1 cellular context compared by ENCODE assay signal in the genomic region with DNA sequence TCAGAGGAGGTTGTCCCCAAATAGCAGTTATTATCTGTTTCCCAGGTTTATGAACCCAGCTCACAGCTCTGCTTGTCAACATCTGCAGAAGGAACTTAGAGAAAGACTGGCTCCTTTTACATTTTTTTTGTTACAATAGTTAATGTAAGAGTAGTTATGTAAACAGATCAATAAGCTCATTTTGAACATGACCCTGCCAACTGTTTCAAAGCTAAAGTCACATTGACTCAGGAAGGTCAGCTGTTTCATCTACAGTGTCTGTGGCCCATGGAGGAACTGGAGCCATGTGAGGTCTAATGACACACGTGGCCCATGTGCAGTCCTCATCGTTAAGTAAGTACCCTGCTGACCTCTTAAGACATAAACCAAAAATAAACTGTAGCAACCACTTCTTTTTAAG.
TF ChIP-seq lines count a peak whose summit lies in the region.

No MANE protein-coding gene starts in this region.

TF ChIP-seq in HepG2, 621 proteins besides CTCF, POLR2A, EP300 and RAD21 (continued from another document and continues in another):
- TF ChIP-seq, protein P1, sequence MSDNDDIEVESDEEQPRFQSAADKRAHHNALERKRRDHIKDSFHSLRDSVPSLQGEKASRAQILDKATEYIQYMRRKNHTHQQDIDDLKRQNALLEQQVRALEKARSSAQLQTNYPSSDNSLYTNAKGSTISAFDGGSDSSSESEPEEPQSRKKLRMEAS (IDR thresholded peaks at IDR 0.05), result peak; percentile 74
- TF ChIP-seq ZKSCAN5 (CRISPR knock-in tag; IDR thresholded peaks at IDR 0.05) (no peak), HHEX (CRISPR knock-in tag; IDR thresholded peaks at IDR 0.05) (peak; percentile 32; the same call in 1 of the 2 replicates), HNRNPL (IDR thresholded peaks at IDR 0.05; ENCODE audit: low read depth, low read length) (no peak), HNF4A (CRISPR knock-in tag; IDR thresholded peaks at IDR 0.05) (peak; percentile 47), HMG20A (CRISPR knock-in tag; IDR thresholded peaks at IDR 0.05; ENCODE audit: borderline replicate concordance) (peak; percentile 73), ZNF703 (CRISPR knock-in tag; IDR thresholded peaks at IDR 0.05; ENCODE audit: borderline replicate concordance) (no peak), ZNF746 (CRISPR knock-in tag; IDR thresholded peaks at IDR 0.05) (no peak), SMAD3 (CRISPR knock-in tag; IDR thresholded peaks at IDR 0.05) (0 out of 2 replicates have a peak, but pooled peaks have one; percentile 51), KLF16 (CRISPR knock-in tag; IDR thresholded peaks at IDR 0.05) (peak in 1 of 2 experiments; percentile 34; a peak in 1 of 4 replicates), NR2F6 (IDR thresholded peaks at IDR 0.05) (peak; percentile 82), NR2F6 (CRISPR knock-in tag; IDR thresholded peaks at IDR 0.05) (peak; percentile 78), ZNF24 (IDR thresholded peaks at IDR 0.05) (no peak), SALL1 (CRISPR knock-in tag; IDR thresholded peaks at IDR 0.05) (peak; percentile 74), ELF3 (CRISPR knock-in tag; IDR thresholded peaks at IDR 0.05) (0 out of 2 replicates have a peak, but pooled peaks have one; percentile 27), ZNF567 (CRISPR knock-in tag; IDR thresholded peaks at IDR 0.05; ENCODE audit: borderline replicate concordance) (no peak), SKI (IDR thresholded peaks at IDR 0.05; ENCODE audit: partially characterized antibody) (peak; percentile 85), FOXK1 (CRISPR knock-in tag; IDR thresholded peaks at IDR 0.05; ENCODE audit: borderline replicate concordance, low read depth) (peak; percentile 19; the same call in 1 of the 2 replicates), ZNF124 (CRISPR knock-in tag; IDR thresholded peaks at IDR 0.05) (no peak), ARNTL (CRISPR knock-in tag; IDR thresholded peaks at IDR 0.05) (peak; percentile 96), GATAD2A (CRISPR knock-in tag; IDR thresholded peaks at IDR 0.05) (peak; percentile 83), TOE1 (CRISPR knock-in tag; IDR thresholded peaks at IDR 0.05) (no peak), ZNF331 (CRISPR knock-in tag; IDR thresholded peaks at IDR 0.05) (peak; percentile 40; the same call in 1 of the 2 replicates), POGZ (CRISPR knock-in tag; IDR thresholded peaks at IDR 0.05) (0 out of 2 replicates have a peak, but pooled peaks have one; percentile 15), SOX13 (IDR thresholded peaks at IDR 0.05) (no peak), SOX13 (CRISPR knock-in tag; conservative IDR thresholded peaks at IDR 0.05 in 1 of 2, IDR thresholded peaks at IDR 0.05 in 1 of 2) (peak in 1 of 2 experiments; percentile 68; a peak in 2 of 4 replicates)
- TF ChIP-seq, protein P2, sequence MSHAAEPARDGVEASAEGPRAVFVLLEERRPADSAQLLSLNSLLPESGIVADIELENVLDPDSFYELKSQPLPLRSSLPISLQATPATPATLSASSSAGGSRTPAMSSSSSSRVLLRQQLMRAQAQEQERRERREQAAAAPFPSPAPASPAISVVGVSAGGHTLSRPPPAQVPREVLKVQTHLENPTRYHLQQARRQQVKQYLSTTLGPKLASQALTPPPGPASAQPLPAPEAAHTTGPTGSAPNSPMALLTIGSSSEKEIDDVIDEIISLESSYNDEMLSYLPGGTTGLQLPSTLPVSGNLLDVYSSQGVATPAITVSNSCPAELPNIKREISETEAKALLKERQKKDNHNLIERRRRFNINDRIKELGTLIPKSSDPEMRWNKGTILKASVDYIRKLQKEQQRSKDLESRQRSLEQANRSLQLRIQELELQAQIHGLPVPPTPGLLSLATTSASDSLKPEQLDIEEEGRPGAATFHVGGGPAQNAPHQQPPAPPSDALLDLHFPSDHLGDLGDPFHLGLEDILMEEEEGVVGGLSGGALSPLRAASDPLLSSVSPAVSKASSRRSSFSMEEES (CRISPR knock-in tag; IDR thresholded peaks at IDR 0.05), result peak; percentile 33; the same call in 1 of the 2 replicates
- TF ChIP-seq, protein P3, sequence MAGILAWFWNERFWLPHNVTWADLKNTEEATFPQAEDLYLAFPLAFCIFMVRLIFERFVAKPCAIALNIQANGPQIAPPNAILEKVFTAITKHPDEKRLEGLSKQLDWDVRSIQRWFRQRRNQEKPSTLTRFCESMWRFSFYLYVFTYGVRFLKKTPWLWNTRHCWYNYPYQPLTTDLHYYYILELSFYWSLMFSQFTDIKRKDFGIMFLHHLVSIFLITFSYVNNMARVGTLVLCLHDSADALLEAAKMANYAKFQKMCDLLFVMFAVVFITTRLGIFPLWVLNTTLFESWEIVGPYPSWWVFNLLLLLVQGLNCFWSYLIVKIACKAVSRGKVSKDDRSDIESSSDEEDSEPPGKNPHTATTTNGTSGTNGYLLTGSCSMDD (CRISPR knock-in tag; IDR thresholded peaks at IDR 0.05), result no peak
- TF ChIP-seq, protein P4, sequence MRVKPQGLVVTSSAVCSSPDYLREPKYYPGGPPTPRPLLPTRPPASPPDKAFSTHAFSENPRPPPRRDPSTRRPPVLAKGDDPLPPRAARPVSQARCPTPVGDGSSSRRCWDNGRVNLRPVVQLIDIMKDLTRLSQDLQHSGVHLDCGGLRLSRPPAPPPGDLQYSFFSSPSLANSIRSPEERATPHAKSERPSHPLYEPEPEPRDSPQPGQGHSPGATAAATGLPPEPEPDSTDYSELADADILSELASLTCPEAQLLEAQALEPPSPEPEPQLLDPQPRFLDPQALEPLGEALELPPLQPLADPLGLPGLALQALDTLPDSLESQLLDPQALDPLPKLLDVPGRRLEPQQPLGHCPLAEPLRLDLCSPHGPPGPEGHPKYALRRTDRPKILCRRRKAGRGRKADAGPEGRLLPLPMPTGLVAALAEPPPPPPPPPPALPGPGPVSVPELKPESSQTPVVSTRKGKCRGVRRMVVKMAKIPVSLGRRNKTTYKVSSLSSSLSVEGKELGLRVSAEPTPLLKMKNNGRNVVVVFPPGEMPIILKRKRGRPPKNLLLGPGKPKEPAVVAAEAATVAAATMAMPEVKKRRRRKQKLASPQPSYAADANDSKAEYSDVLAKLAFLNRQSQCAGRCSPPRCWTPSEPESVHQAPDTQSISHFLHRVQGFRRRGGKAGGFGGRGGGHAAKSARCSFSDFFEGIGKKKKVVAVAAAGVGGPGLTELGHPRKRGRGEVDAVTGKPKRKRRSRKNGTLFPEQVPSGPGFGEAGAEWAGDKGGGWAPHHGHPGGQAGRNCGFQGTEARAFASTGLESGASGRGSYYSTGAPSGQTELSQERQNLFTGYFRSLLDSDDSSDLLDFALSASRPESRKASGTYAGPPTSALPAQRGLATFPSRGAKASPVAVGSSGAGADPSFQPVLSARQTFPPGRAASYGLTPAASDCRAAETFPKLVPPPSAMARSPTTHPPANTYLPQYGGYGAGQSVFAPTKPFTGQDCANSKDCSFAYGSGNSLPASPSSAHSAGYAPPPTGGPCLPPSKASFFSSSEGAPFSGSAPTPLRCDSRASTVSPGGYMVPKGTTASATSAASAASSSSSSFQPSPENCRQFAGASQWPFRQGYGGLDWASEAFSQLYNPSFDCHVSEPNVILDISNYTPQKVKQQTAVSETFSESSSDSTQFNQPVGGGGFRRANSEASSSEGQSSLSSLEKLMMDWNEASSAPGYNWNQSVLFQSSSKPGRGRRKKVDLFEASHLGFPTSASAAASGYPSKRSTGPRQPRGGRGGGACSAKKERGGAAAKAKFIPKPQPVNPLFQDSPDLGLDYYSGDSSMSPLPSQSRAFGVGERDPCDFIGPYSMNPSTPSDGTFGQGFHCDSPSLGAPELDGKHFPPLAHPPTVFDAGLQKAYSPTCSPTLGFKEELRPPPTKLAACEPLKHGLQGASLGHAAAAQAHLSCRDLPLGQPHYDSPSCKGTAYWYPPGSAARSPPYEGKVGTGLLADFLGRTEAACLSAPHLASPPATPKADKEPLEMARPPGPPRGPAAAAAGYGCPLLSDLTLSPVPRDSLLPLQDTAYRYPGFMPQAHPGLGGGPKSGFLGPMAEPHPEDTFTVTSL (CRISPR knock-in tag; IDR thresholded peaks at IDR 0.05; ENCODE audit: borderline replicate concordance), result peak; percentile 86; the same call in 1 of the 2 replicates
- TF ChIP-seq, protein P5, sequence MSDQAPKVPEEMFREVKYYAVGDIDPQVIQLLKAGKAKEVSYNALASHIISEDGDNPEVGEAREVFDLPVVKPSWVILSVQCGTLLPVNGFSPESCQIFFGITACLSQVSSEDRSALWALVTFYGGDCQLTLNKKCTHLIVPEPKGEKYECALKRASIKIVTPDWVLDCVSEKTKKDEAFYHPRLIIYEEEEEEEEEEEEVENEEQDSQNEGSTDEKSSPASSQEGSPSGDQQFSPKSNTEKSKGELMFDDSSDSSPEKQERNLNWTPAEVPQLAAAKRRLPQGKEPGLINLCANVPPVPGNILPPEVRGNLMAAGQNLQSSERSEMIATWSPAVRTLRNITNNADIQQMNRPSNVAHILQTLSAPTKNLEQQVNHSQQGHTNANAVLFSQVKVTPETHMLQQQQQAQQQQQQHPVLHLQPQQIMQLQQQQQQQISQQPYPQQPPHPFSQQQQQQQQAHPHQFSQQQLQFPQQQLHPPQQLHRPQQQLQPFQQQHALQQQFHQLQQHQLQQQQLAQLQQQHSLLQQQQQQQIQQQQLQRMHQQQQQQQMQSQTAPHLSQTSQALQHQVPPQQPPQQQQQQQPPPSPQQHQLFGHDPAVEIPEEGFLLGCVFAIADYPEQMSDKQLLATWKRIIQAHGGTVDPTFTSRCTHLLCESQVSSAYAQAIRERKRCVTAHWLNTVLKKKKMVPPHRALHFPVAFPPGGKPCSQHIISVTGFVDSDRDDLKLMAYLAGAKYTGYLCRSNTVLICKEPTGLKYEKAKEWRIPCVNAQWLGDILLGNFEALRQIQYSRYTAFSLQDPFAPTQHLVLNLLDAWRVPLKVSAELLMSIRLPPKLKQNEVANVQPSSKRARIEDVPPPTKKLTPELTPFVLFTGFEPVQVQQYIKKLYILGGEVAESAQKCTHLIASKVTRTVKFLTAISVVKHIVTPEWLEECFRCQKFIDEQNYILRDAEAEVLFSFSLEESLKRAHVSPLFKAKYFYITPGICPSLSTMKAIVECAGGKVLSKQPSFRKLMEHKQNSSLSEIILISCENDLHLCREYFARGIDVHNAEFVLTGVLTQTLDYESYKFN (CRISPR knock-in tag; conservative IDR thresholded peaks at IDR 0.05), result peak; percentile 57
- TF ChIP-seq, protein P6, sequence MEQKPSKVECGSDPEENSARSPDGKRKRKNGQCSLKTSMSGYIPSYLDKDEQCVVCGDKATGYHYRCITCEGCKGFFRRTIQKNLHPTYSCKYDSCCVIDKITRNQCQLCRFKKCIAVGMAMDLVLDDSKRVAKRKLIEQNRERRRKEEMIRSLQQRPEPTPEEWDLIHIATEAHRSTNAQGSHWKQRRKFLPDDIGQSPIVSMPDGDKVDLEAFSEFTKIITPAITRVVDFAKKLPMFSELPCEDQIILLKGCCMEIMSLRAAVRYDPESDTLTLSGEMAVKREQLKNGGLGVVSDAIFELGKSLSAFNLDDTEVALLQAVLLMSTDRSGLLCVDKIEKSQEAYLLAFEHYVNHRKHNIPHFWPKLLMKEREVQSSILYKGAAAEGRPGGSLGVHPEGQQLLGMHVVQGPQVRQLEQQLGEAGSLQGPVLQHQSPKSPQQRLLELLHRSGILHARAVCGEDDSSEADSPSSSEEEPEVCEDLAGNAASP (CRISPR knock-in tag; IDR thresholded peaks at IDR 0.05; ENCODE audit: borderline replicate concordance), result peak; percentile 53; the same call in 1 of the 2 replicates
- TF ChIP-seq, protein P7, sequence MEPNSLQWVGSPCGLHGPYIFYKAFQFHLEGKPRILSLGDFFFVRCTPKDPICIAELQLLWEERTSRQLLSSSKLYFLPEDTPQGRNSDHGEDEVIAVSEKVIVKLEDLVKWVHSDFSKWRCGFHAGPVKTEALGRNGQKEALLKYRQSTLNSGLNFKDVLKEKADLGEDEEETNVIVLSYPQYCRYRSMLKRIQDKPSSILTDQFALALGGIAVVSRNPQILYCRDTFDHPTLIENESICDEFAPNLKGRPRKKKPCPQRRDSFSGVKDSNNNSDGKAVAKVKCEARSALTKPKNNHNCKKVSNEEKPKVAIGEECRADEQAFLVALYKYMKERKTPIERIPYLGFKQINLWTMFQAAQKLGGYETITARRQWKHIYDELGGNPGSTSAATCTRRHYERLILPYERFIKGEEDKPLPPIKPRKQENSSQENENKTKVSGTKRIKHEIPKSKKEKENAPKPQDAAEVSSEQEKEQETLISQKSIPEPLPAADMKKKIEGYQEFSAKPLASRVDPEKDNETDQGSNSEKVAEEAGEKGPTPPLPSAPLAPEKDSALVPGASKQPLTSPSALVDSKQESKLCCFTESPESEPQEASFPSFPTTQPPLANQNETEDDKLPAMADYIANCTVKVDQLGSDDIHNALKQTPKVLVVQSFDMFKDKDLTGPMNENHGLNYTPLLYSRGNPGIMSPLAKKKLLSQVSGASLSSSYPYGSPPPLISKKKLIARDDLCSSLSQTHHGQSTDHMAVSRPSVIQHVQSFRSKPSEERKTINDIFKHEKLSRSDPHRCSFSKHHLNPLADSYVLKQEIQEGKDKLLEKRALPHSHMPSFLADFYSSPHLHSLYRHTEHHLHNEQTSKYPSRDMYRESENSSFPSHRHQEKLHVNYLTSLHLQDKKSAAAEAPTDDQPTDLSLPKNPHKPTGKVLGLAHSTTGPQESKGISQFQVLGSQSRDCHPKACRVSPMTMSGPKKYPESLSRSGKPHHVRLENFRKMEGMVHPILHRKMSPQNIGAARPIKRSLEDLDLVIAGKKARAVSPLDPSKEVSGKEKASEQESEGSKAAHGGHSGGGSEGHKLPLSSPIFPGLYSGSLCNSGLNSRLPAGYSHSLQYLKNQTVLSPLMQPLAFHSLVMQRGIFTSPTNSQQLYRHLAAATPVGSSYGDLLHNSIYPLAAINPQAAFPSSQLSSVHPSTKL (CRISPR knock-in tag; IDR thresholded peaks at IDR 0.05), result peak; percentile 88
- TF ChIP-seq, protein P8, sequence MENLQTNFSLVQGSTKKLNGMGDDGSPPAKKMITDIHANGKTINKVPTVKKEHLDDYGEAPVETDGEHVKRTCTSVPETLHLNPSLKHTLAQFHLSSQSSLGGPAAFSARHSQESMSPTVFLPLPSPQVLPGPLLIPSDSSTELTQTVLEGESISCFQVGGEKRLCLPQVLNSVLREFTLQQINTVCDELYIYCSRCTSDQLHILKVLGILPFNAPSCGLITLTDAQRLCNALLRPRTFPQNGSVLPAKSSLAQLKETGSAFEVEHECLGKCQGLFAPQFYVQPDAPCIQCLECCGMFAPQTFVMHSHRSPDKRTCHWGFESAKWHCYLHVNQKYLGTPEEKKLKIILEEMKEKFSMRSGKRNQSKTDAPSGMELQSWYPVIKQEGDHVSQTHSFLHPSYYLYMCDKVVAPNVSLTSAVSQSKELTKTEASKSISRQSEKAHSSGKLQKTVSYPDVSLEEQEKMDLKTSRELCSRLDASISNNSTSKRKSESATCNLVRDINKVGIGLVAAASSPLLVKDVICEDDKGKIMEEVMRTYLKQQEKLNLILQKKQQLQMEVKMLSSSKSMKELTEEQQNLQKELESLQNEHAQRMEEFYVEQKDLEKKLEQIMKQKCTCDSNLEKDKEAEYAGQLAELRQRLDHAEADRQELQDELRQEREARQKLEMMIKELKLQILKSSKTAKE (CRISPR knock-in tag; IDR thresholded peaks at IDR 0.05; ENCODE audit: borderline replicate concordance), result peak; percentile 29; the same call in 1 of the 2 replicates
- TF ChIP-seq, protein P9, sequence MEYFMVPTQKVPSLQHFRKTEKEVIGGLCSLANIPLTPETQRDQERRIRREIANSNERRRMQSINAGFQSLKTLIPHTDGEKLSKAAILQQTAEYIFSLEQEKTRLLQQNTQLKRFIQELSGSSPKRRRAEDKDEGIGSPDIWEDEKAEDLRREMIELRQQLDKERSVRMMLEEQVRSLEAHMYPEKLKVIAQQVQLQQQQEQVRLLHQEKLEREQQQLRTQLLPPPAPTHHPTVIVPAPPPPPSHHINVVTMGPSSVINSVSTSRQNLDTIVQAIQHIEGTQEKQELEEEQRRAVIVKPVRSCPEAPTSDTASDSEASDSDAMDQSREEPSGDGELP (IDR thresholded peaks at IDR 0.05; ENCODE audit: borderline replicate concordance, low read depth), result peak; percentile 85; the same call in 1 of the 2 replicates
